8 cellular contexts compared by ENCODE assay signal in the genomic region with DNA sequence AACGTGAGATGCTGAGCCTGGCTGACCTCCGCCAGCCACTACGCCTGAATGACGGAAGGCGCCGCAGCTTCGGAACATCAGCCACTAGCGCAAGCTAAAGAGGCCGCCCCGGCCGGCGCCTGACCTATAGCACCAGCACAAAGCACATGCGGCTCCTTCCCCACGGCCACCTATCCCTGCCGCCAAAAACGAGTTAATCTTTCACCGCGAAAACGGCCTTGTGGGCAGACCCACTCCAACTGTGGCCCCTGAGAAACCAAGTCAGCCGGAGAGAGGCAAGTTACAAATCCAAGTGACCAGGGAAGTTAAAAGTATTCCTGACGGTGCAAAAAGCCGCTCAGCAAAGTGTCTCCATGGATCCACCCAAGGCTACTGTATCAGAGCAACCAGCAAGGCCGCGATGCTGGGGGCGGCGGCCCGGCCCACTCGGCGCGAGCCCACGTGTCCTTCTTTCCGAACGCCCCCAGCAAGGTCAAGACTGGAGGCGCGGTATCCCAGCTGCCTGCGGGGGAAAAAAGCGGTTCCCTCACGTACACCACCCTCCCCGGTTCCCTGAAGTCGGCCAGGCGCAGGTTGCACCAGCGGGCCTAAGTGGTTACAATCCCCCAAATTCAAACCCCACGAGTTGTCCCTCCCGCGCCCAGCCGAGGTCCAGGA. TPM values are rescaled to one million over a fixed set of nuclear protein-coding genes. Genes with fewer than 3 reads are reported as not detected.
DNase-seq lines count a peak whose midpoint lies in the region; ATAC-seq, FAIRE-seq and TF ChIP-seq lines count a peak whose summit lies in the region.

No MANE protein-coding gene starts in this region.

- H3K9me3 ChIP-seq in endodermal cell (ENCODE audit: control insufficient read depth, low read length): no peaks in the 10 kb centered on the region

- peaks cover 37% of the 10 kb centered on the region for H3K4me1 Mint-ChIP-seq in endodermal cell

- no peaks in the 10 kb centered on the region for H3K27me3 ChIP-seq in endodermal cell (ENCODE audit: control insufficient read depth, insufficient read depth, low read length, poor library complexity, severe bottlenecking)

- H3K27me3 Mint-ChIP-seq in endodermal cell (ENCODE audit: insufficient read depth): no peaks in the 10 kb centered on the region

- no peak for TF ChIP-seq CTCF in endodermal cell (conservative IDR thresholded peaks at IDR 0.05)

- peak overlapping the region; percentile 88 for H3K4me3 ChIP-seq in endodermal cell (ENCODE audit: low read length)

- peak; percentile 63 for FAIRE-seq in GM18507 (lab: Jason Lieb, UNC)

- peak overlapping the region; percentile 97 for H3K4me3 Mint-ChIP-seq in endodermal cell

- H3K9me3 Mint-ChIP-seq in endodermal cell: no peaks in the 10 kb centered on the region

- peaks cover 68% of the 10 kb centered on the region for H3K36me3 ChIP-seq in endodermal cell (ENCODE audit: control insufficient read depth, insufficient read depth, low read length)

- peak overlapping the region; percentile 99 for H3K27ac Mint-ChIP-seq in endodermal cell

- peaks cover 14% of the 10 kb centered on the region for H3K4me1 ChIP-seq in endodermal cell (ENCODE audit: control insufficient read depth, insufficient read depth, low read length)

- DNase-seq in GM18507 (ENCODE audit: extremely low spot score, insufficient read length, low read depth): no peak
- peak; percentile 6 for DNase-seq in NCI-H2171 (lab: John Stamatoyannopoulos, UW)
- DNase-seq in activated CD8-positive, alpha-beta memory T cell treated with anti-CD3 and anti-CD28 coated beads, Interleukin-2, amount 50 U/mL, for 4 hours: peak; percentile 50
- peak; percentile 76 for DNase-seq in endodermal cell
- DNase-seq in mesenteric fat pad (ENCODE audit: low spot score): peak; percentile 91
- peak; percentile 34 to 41 for DNase-seq in stimulated activated CD8-positive, alpha-beta memory T cell treated with anti-CD3 and anti-CD28 coated beads, Interleukin-15, amount 100 ng/mL, for 4 hours (ENCODE audit: low read depth in 2 of 2)

- H3K36me3 Mint-ChIP-seq in endodermal cell (ENCODE audit: low read depth): peaks cover 73% of the 10 kb centered on the region

- H3K9ac ChIP-seq in endodermal cell (ENCODE audit: extremely low read depth, low read length, poor library complexity, severe bottlenecking): peak overlapping the region; percentile 84

- ATAC-seq in HG02759 (IDR thresholded peaks at IDR 0.05; ENCODE audit: unreplicated experiment): peak; percentile 18
- ATAC-seq in HG02870 (IDR thresholded peaks at IDR 0.05; ENCODE audit: unreplicated experiment): no peak

- WGBS in endodermal cell (ENCODE audit: insufficient coverage in 1 of 2, insufficient read length in 1 of 2), 2 experiments: 0% methylated on average over 29 to 46 of the region's 46 CpGs

- peak overlapping the region; percentile 99 for H3K27ac ChIP-seq in endodermal cell (ENCODE audit: low read depth, low read length)

RNA-seq across cellular contexts. Expression of a gene that starts 0.6 kb away (rescaled TPM):
- 100 to 1,000 TPM; 553 to 588 TPM for total RNA-seq in endodermal cell
- 377 TPM for polyA plus RNA-seq in endodermal cell (2013, experiment 1 of 2)
- polyA plus RNA-seq in endodermal cell (2013, experiment 2 of 2): 365 TPM
- 234 TPM for total RNA-seq in mesenteric fat pad

RNA-seq across cellular contexts. Expression of a gene that starts 1.1 kb away (rescaled TPM):
- total RNA-seq in endodermal cell: 100 to 1,000 TPM; 198 to 218 TPM
- polyA plus RNA-seq in endodermal cell (2013, experiment 1 of 2): 212 TPM
- polyA plus RNA-seq in endodermal cell (2013, experiment 2 of 2): 213 TPM
- 95.8 TPM for total RNA-seq in mesenteric fat pad

RNA-seq across cellular contexts. Expression of a gene that starts 16.8 kb away (rescaled TPM):
- total RNA-seq in endodermal cell: 10 to 100 TPM; 37.0 to 42.5 TPM
- 56.3 TPM for polyA plus RNA-seq in endodermal cell (2013, experiment 1 of 2)
- 54.3 TPM for polyA plus RNA-seq in endodermal cell (2013, experiment 2 of 2)
- total RNA-seq in mesenteric fat pad: 24.3 TPM

RNA-seq across cellular contexts. Expression of a gene that starts 45.7 kb away (rescaled TPM):
- total RNA-seq in endodermal cell: 10 to 100 TPM; 17.5 to 17.9 TPM
- 15.2 TPM for polyA plus RNA-seq in endodermal cell (2013, experiment 1 of 2)
- 13.8 TPM for polyA plus RNA-seq in endodermal cell (2013, experiment 2 of 2)
- 38.2 TPM for total RNA-seq in mesenteric fat pad
